Comparison of ENCODE assay signal across 16 cellular contexts in genomic region chr17:78617371-78618061, GRCh38. TPM values are rescaled to one million over a fixed set of nuclear protein-coding genes. Genes with fewer than 3 reads are reported as not detected.
A peak's percentile ranks its signal among the peaks of the same experiment; 100 is the strongest.
DNase-seq lines count a peak whose midpoint lies in the region; ATAC-seq, FAIRE-seq and TF ChIP-seq lines count a peak whose summit lies in the region.
"Had no signal": no experiment of that assay in that cellular context is flagged by ENCODE, and none has a peak within 500 bp of the region (broad histone marks: within the 10 kb centered on the region; RNA-seq: fewer than 3 reads in every experiment).

No MANE protein-coding gene starts in this region.

- no peak overlapping the region for H2BK15ac ChIP-seq in H1 (ENCODE audit: low read length)

- H3K4me2 ChIP-seq in HepG2 (ENCODE audit: low read depth, low read length) (no peak overlapping the region), H1 (ENCODE audit: insufficient read depth in 1 of 2, low read depth in 2 of 2, low read length in 2 of 2) (no peak overlapping the region), osteoblast (ENCODE audit: insufficient read depth, low read length) (peak overlapping the region; percentile 17)
- H3K4me2 ChIP-seq: smooth muscle cell had no signal

- H3K79me1 ChIP-seq in H1 (ENCODE audit: low read depth, low read length) = no peaks in the 10 kb centered on the region

- H4K5ac ChIP-seq in H1 (ENCODE audit: insufficient read length, low read depth, low read length) = no peak overlapping the region

- H2AFZ ChIP-seq in HepG2 (ENCODE audit: low read length) (no peak overlapping the region), H1 (ENCODE audit: low read length) (no peak overlapping the region), osteoblast (ENCODE audit: low read length) (peak overlapping the region; percentile 29)

- H3K23ac ChIP-seq in H1 (ENCODE audit: insufficient read length) = no peak overlapping the region

- no peak overlapping the region for H3K56ac ChIP-seq in H1 (replicated peaks; ENCODE audit: insufficient read length, low read depth, low read length)

- H4K20me1 ChIP-seq in HepG2 (ENCODE audit: insufficient read depth, low read length) (no peaks in the 10 kb centered on the region), H1 (replicated peaks in 1 of 2; ENCODE audit: control insufficient read depth in 1 of 2, insufficient read depth in 2 of 2, low read length in 2 of 2) (no peaks in the 10 kb centered on the region), osteoblast (ENCODE audit: insufficient read depth, low read length) (no peaks in the 10 kb centered on the region)

- TF ChIP-seq CTCF in HepG2 (CRISPR knock-in tag; IDR thresholded peaks at IDR 0.05) (no peak), right lobe of liver (IDR thresholded peaks at IDR 0.05) (no peak), H1 (IDR thresholded peaks at IDR 0.05; ENCODE audit: control extremely low read depth in 1 of 3, insufficient read depth in 1 of 3, low read depth in 1 of 3, low read length in 3 of 3) (no peak), osteoblast (IDR thresholded peaks at IDR 0.05; ENCODE audit: extremely low read depth, low read depth, low read length) (no peak)

- no peaks in the 10 kb centered on the region for H3K23me2 ChIP-seq in H1 (ENCODE audit: low read depth, low read length)

- H3K27ac ChIP-seq in HepG2 (ENCODE audit: extremely low read length, insufficient read depth, low read length) (no peak overlapping the region), right lobe of liver (no peak overlapping the region), H1 (ENCODE audit: low read depth, low read length) (no peak overlapping the region), osteoblast (ENCODE audit: low read depth, low read length) (peak overlapping the region; percentile 39)
- H3K27ac ChIP-seq: epithelial cell of prostate, pancreas had no signal

- TF ChIP-seq RAD21 in HepG2 (CRISPR knock-in tag; IDR thresholded peaks at IDR 0.05) (no peak), H1 (IDR thresholded peaks at IDR 0.05 in 1 of 2, conservative IDR thresholded peaks at IDR 0.05 in 1 of 2; ENCODE audit: low read depth in 2 of 2, low read length in 2 of 2) (no peak)

- in situ Hi-C loops in HepG2 (cut with HindIII; ENCODE audit: extremely low pct_ligation_motif_present, low pct_unique_long_range_greater_than_20kb) = no loop called here

- H2BK5ac ChIP-seq in H1 (ENCODE audit: low read depth, low read length) = no peak overlapping the region

- 0 out of 2 replicates have a peak overlapping the region, but pooled peaks have one; percentile 41 for H4K8ac ChIP-seq in H1 (ENCODE audit: extremely low read depth, insufficient read depth, low read length)

- H4K91ac ChIP-seq in H1 (replicated peaks; ENCODE audit: insufficient read length, low read length) = no peak overlapping the region

- H3K36me3 ChIP-seq in HepG2 (replicated peaks in 1 of 2; ENCODE audit: control insufficient read depth in 1 of 2, insufficient read depth in 2 of 2, low read length in 2 of 2) = no peaks in the 10 kb centered on the region
- H3K36me3 ChIP-seq in right lobe of liver = no peaks in the 10 kb centered on the region
- no peaks in the 10 kb centered on the region for H3K36me3 ChIP-seq in H1 (ENCODE audit: control insufficient read depth in 2 of 4, insufficient read depth in 4 of 4, low read length in 3 of 4)
- no peaks in the 10 kb centered on the region for H3K36me3 ChIP-seq in osteoblast (ENCODE audit: insufficient read depth, low read length)
- H3K36me3 ChIP-seq: pancreas had no signal

- no peaks in the 10 kb centered on the region for H3K79me2 ChIP-seq in HepG2 (ENCODE audit: insufficient read depth, low read length)
- no peaks in the 10 kb centered on the region for H3K79me2 ChIP-seq in H1 (ENCODE audit: control insufficient read depth in 1 of 2, insufficient read depth in 2 of 2, low read length in 2 of 2)
- H3K79me2 ChIP-seq in osteoblast (ENCODE audit: insufficient read depth, low read length) = no peaks in the 10 kb centered on the region

- 55% methylated on average over 6 of the region's 8 CpGs for WGBS in HepG2 (ENCODE audit: low lambda C conversion rate)
- WGBS in right lobe of liver (ENCODE audit: insufficient coverage, low coverage, low lambda C conversion rate, missing lambda C conversion rate) = 72% methylated on average over 4 of the region's 8 CpGs
- 86% methylated on average over 8 of the region's 8 CpGs; no CpG with 5 or more reads in 1 of the 2 experiments for WGBS in H1 (ENCODE audit: extremely low coverage in 1 of 2, insufficient coverage in 1 of 2, insufficient read length in 1 of 2, insufficient replicate concordance in 2 of 2, low coverage in 1 of 2, low lambda C conversion rate in 2 of 2, missing lambda C conversion rate in 1 of 2), 2 experiments

- H3K27me3 ChIP-seq in HepG2 (ENCODE audit: control insufficient read depth in 1 of 2, insufficient read depth in 2 of 2, low read length in 2 of 2) (peaks cover 0 to 47% of the 10 kb centered on the region in 2 experiments; a peak in 3 of 5 replicates), right lobe of liver (no peaks in the 10 kb centered on the region), H1 (replicated peaks in 1 of 4; ENCODE audit: control insufficient read depth in 3 of 4, extremely low read depth in 1 of 4, insufficient read depth in 3 of 4, low read length in 3 of 4) (no peaks in the 10 kb centered on the region), osteoblast (ENCODE audit: insufficient read depth, low read length) (no peaks in the 10 kb centered on the region)
- H3K27me3 ChIP-seq: pancreas had no signal

- H3K4me1 ChIP-seq in HepG2 (ENCODE audit: insufficient read depth, low read length) = peaks cover 23% of the 10 kb centered on the region
- H3K4me1 ChIP-seq in right lobe of liver = no peaks in the 10 kb centered on the region
- H3K4me1 ChIP-seq in H1 (replicated peaks in 1 of 4; ENCODE audit: control insufficient read depth in 3 of 4, insufficient read depth in 4 of 4, low read length in 3 of 4) = no peaks in the 10 kb centered on the region
- H3K4me1 ChIP-seq in osteoblast (ENCODE audit: insufficient read depth, low read length) = peaks cover 17% of the 10 kb centered on the region
- H3K4me1 ChIP-seq: pancreas had no signal

- H3K9me3 ChIP-seq in HepG2 (ENCODE audit: low read length) (no peaks in the 10 kb centered on the region), right lobe of liver (no peaks in the 10 kb centered on the region), H1 (ENCODE audit: insufficient read depth in 2 of 2, low read depth in 1 of 2, low read length in 1 of 2) (no peaks in the 10 kb centered on the region), osteoblast (ENCODE audit: low read depth, low read length) (no peaks in the 10 kb centered on the region)
- H3K9me3 ChIP-seq: pancreas had no signal

- FAIRE-seq in HepG2 (lab: Jason Lieb, UNC) = no peak
- FAIRE-seq in H1 (lab: Jason Lieb, UNC) = no peak
- FAIRE-seq: pancreas had no signal

- ATAC-seq in HepG2 (no peak; the same call in 2 of the 3 replicates), right lobe of liver (no peak), HG03045 (IDR thresholded peaks at IDR 0.05; ENCODE audit: unreplicated experiment) (no peak)

- DNase-seq in HepG2 (ENCODE audit: low spot score) = peak; percentile 21
- no peak for DNase-seq in right lobe of liver
- DNase-seq in H1 (ENCODE audit: low read depth in 1 of 2, low spot score in 2 of 2) = no peak
- DNase-seq in osteoblast (ENCODE audit: insufficient read length, low spot score, missing footprints) = no peak
- DNase-seq in NCI-H1436 treated with DMSO at 0.1 percent for 48 hours (lab: John Stamatoyannopoulos, UW) = no peak
- DNase-seq in NCI-H2107 (lab: John Stamatoyannopoulos, UW) = no peak
- DNase-seq in activated effector memory CD4-positive, alpha-beta T cell treated with anti-CD3 and anti-CD28 coated beads, Interleukin-2, amount 50 U/mL, for 16 hours = no peak
- DNase-seq: activated naive CD4-positive, alpha-beta T cell; activated T-cell treated with anti-CD3 and anti-CD28 coated beads for 4 hours; dermis blood vessel endothelial cell; DMS79 treated with DMSO at 0.1 percent for 48 hours; NCI-H187; pancreas had no signal

- intact Hi-C loops in HepG2 (cut with micrococcal nuclease; ENCODE audit: unreplicated experiment) (no loop called here), right lobe of liver (cut with DNase I) (no loop called here)

- TF ChIP-seq POLR2A in HepG2 (IDR thresholded peaks at IDR 0.05; ENCODE audit: insufficient read depth in 1 of 2, low read depth in 2 of 2, low read length in 2 of 2) (no peak), right lobe of liver (IDR thresholded peaks at IDR 0.05) (no peak), H1 (IDR thresholded peaks at IDR 0.05; ENCODE audit: control extremely low read depth in 1 of 2, low read depth in 2 of 2, low read length in 2 of 2) (no peak)

- H3K9ac ChIP-seq in HepG2 (ENCODE audit: insufficient read depth, low read depth, low read length) (no peak overlapping the region), H1 (replicated peaks in 1 of 4; ENCODE audit: extremely low read depth in 1 of 4, low read depth in 3 of 4, low read length in 3 of 4) (no peak overlapping the region)

- H2BK120ac ChIP-seq in H1 (replicated peaks; ENCODE audit: low read depth, low read length) = no peak overlapping the region

- H3K18ac ChIP-seq in H1 (ENCODE audit: extremely low read depth, low read length) = no peak overlapping the region

- H3K4me3 ChIP-seq in HepG2 (replicated peaks in 1 of 3; ENCODE audit: insufficient read depth in 1 of 3, low read depth in 2 of 3, low read length in 3 of 3) (no peak overlapping the region), right lobe of liver (no peak overlapping the region), H1 (ENCODE audit: extremely low read depth in 1 of 4, insufficient read depth in 2 of 4, low read depth in 3 of 4, low read length in 4 of 4) (no peak overlapping the region), osteoblast (ENCODE audit: insufficient read depth, low read length) (no peak overlapping the region)
- H3K4me3 ChIP-seq: pancreas, smooth muscle cell had no signal

- H2BK20ac ChIP-seq in H1 (ENCODE audit: low read length) = no peak overlapping the region

- no peak overlapping the region for H2AK5ac ChIP-seq in H1 (ENCODE audit: low read depth, low read length)

- POLR2A ChIA-PET in HepG2 (lab: Yijun Ruan, JAX) = interaction anchor here (0.8 to 1.4 kb wide), 3 partner anchors 11 to 25 kb away, joined by 3 read pairs; no protein-coding TSS in a partner anchor
- POLR2A ChIA-PET in H1 (lab: Charles Lee; ENCODE audit: partially characterized antibody) = no interaction called here

- TF ChIP-seq EP300 in HepG2 (IDR thresholded peaks at IDR 0.05; ENCODE audit: low read depth in 2 of 2, low read length in 2 of 2) (no peak), HepG2 (CRISPR knock-in tag; IDR thresholded peaks at IDR 0.05; ENCODE audit: borderline replicate concordance) (no peak), H1 (IDR thresholded peaks at IDR 0.05; ENCODE audit: borderline replicate concordance in 1 of 2, low read depth in 2 of 2, low read length in 2 of 2) (no peak)

- no peak overlapping the region for H3K4ac ChIP-seq in H1 (replicated peaks; ENCODE audit: insufficient read length, low read depth, low read length)

- CTCF ChIA-PET in HepG2 (lab: Yijun Ruan, JAX; ENCODE audit: low intra/inter-chr PET ratio, low total read pairs) = no interaction called here
- CTCF ChIA-PET in H1 (lab: Charles Lee; ENCODE audit: partially characterized antibody) = interaction anchor here (0.7 to 1.3 kb wide), 7 partner anchors 11 to 91 kb away, joined by 3 to 4 read pairs (median 4); no protein-coding TSS in a partner anchor

- no TSS peak for BruUV-seq in HepG2 (replicated peaks; lab: Mats Ljungman, UMichigan)

- H3K14ac ChIP-seq in H1 (ENCODE audit: insufficient read length) = no peak overlapping the region

- H2BK12ac ChIP-seq in H1 (ENCODE audit: low read depth, low read length) = no peak overlapping the region

RNA-seq across cellular contexts. Expression of gene DNAH17, which starts 40.3 kb away (rescaled TPM):
- total RNA-seq in HepG2 (2016; rRNA removed; fragmentation: Illumina TruSeq; extraction: Trizol) = 0.86 and 0.90 TPM in 2 replicates
- 0.51 and 0.79 TPM in 2 replicates for total RNA-seq in HepG2 (2016; cell fraction: cytosol; rRNA removed; fragmentation: Illumina TruSeq; extraction: Trizol; ENCODE audit: low read depth)
- total RNA-seq in HepG2 (2016; cell fraction: insoluble cytoplasmic fraction; rRNA removed; fragmentation: Illumina TruSeq; extraction: Trizol) = 0.28 and 1.4 TPM in 2 replicates
- total RNA-seq in HepG2 (2016; cell fraction: membrane; rRNA removed; fragmentation: Illumina TruSeq; extraction: Trizol) = 0.34 and 0.46 TPM in 2 replicates
- total RNA-seq in HepG2 (2016; cell fraction: nucleus; rRNA removed; fragmentation: Illumina TruSeq; extraction: Trizol) = 1.9 and 2.2 TPM in 2 replicates
- polyA plus RNA-seq in HepG2 (2011; rRNA removed) = 1.6 and 1.8 TPM in 2 replicates
- 0.98 and 1.4 TPM in 2 replicates for polyA plus RNA-seq in HepG2 (2011; cell fraction: cytosol; rRNA removed)
- 8.8 and 9.2 TPM in 2 replicates for polyA plus RNA-seq in HepG2 (2011; cell fraction: nucleus; rRNA removed)
- polyA plus RNA-seq in HepG2 (2012) = 3.3 and 4.0 TPM in 2 replicates
- 0.34 and 0.66 TPM in 2 replicates for polyA plus RNA-seq in HepG2 (2016; cell fraction: cytosol; fragmentation: Illumina TruSeq; extraction: Trizol; ENCODE audit: low read depth)
- polyA plus RNA-seq in HepG2 (2016; cell fraction: insoluble cytoplasmic fraction; fragmentation: Illumina TruSeq; extraction: Trizol; ENCODE audit: low read depth) = 1.1 and 1.3 TPM in 2 replicates
- polyA plus RNA-seq in HepG2 (2016; cell fraction: membrane; fragmentation: Illumina TruSeq; extraction: Trizol; ENCODE audit: low read depth) = 0.31 and 1.2 TPM in 2 replicates
- 2.7 and 3.1 TPM in 2 replicates for polyA plus RNA-seq in HepG2 (2016; cell fraction: nucleus; fragmentation: Illumina TruSeq; extraction: Trizol; ENCODE audit: insufficient read depth, low read depth)
- 2.5 and 3.0 TPM in 2 replicates for polyA minus RNA-seq in HepG2 (2011; rRNA and poly(A)+ RNA removed; ENCODE audit: low replicate concordance)
- polyA minus RNA-seq in HepG2 (2011; cell fraction: cytosol; rRNA and poly(A)+ RNA removed) = 0.89 and 1.5 TPM in 2 replicates
- 6.1 and 6.3 TPM in 2 replicates for polyA minus RNA-seq in HepG2 (2011; cell fraction: nucleus; rRNA and poly(A)+ RNA removed)
- total RNA-seq in right lobe of liver = under 1 TPM in 1 of 6 experiments, not detected in 5; 0.04 TPM
- 0.67 and 1.1 TPM in 2 replicates for total RNA-seq in H1 (2021; fragmentation: NEBNext Ultra II Directional; extraction: Animal tissue kit (Norgen Biotek cat#: 25700))
- 0.14 and 0.19 TPM in 2 replicates for polyA plus RNA-seq in H1 (2011; rRNA removed)
- 0.17 TPM for polyA plus RNA-seq in H1 (2011; cell fraction: cytosol; rRNA removed)
- 0.57 TPM for polyA plus RNA-seq in H1 (2011; cell fraction: nucleus; rRNA removed)
- 2.2 to 3.9 TPM (median 3.1 TPM) in 4 replicates for polyA plus RNA-seq in H1 (2012, experiment 1 of 2)
- polyA plus RNA-seq in H1 (2012, experiment 2 of 2) = 0.28 TPM
- 0.59 TPM for polyA plus RNA-seq in H1 (2013, experiment 1 of 2)
- 0.40 TPM for polyA plus RNA-seq in H1 (2013, experiment 2 of 2)
- 0.19 and 0.20 TPM in 2 replicates for polyA minus RNA-seq in H1 (2011; rRNA and poly(A)+ RNA removed)
- polyA minus RNA-seq in H1 (2011; cell fraction: cytosol; rRNA and poly(A)+ RNA removed) = not detected
- polyA minus RNA-seq in H1 (2011; cell fraction: nucleus; rRNA and poly(A)+ RNA removed) = 0.20 TPM
- under 0.01 TPM in 2 replicates for total RNA-seq in osteoblast
